Comparison of ENCODE assay signal across 8 cellular contexts in genomic region chr10:116741391-116742351, GRCh38. TPM values are rescaled to one million over a fixed set of nuclear protein-coding genes. Genes with fewer than 3 reads are reported as not detected.
DNase-seq lines count a peak whose midpoint lies in the region; ATAC-seq and TF ChIP-seq lines count a peak whose summit lies in the region.

No MANE protein-coding gene starts in this region.

- H3K4me1 ChIP-seq in ACC112 (ENCODE audit: control insufficient read depth, insufficient read depth, low read length, unreplicated experiment) (no peaks in the 10 kb centered on the region), IMR-90 (ENCODE audit: control insufficient read depth, insufficient read depth, low read length) (peaks cover 4% of the 10 kb centered on the region; the same call in 1 of the 2 replicates), muscle layer of duodenum (ENCODE audit: control insufficient read depth in 1 of 2, insufficient read depth in 2 of 2, low read length in 2 of 2) (peaks cover 3 to 10% of the 10 kb centered on the region in 2 donors)
- peaks cover 13% of the 10 kb centered on the region for H3K4me1 ChIP-seq in effector memory CD4-positive, alpha-beta T cell (ENCODE audit: control insufficient read depth, insufficient read depth, low read length, poor library complexity, severe bottlenecking)

- H3K79me2 ChIP-seq in ACC112 (ENCODE audit: control insufficient read depth, insufficient read depth, low read length, unreplicated experiment): no peaks in the 10 kb centered on the region

- peak overlapping the region; percentile 69 for H2BK5ac ChIP-seq in IMR-90 (ENCODE audit: low read depth, low read length, poor library complexity, severe bottlenecking)

- TF ChIP-seq POLR2A in IMR-90 (IDR thresholded peaks at IDR 0.05; ENCODE audit: low read depth, low read length): no peak

- no peak overlapping the region for H2BK15ac ChIP-seq in IMR-90 (ENCODE audit: low read depth, low read length)

- H2BK20ac ChIP-seq in IMR-90 (ENCODE audit: low read depth, low read length): no peak overlapping the region

- peak overlapping the region; percentile 88 for H2AK9ac ChIP-seq in IMR-90 (replicated peaks; ENCODE audit: low read depth, low read length, poor library complexity)

- intact Hi-C loops in IMR-90 (cut with micrococcal nuclease): loop anchor here (1.0 to 5.0 kb wide), 3 partner anchors 47 to 1784 kb away; no protein-coding TSS in a partner anchor

- POLR2A ChIA-PET in IMR-90 (lab: Charles Lee; ENCODE audit: unreplicated experiment): no interaction called here

- peak overlapping the region; percentile 72 for H2AFZ ChIP-seq in ACC112 (ENCODE audit: low read length, unreplicated experiment)
- peak overlapping the region; percentile 96 for H2AFZ ChIP-seq in IMR-90 (replicated peaks; ENCODE audit: low read length, poor library complexity)

- peak overlapping the region; percentile 42; the same call in 1 of the 2 replicates for H3K23ac ChIP-seq in IMR-90 (ENCODE audit: low read depth, low read length)

- no peak overlapping the region for H3K14ac ChIP-seq in IMR-90 (replicated peaks; ENCODE audit: low read depth, low read length)

- ATAC-seq in GM19372 (IDR thresholded peaks at IDR 0.05; ENCODE audit: low read depth, unreplicated experiment) (peak; percentile 7), IMR-90 (ENCODE audit: low read depth) (peak; percentile 19)

- dilution Hi-C loops in IMR-90 (cut with HindIII; ENCODE audit: low sequenced_read_pairs, unreplicated experiment): no loop called here

- no peak overlapping the region for H4K8ac ChIP-seq in IMR-90 (ENCODE audit: low read depth in 2 of 2, low read length in 2 of 2)

- peaks cover 12% of the 10 kb centered on the region for H3K9me1 ChIP-seq in IMR-90 (ENCODE audit: insufficient read depth, low read length)

- no peak for TF ChIP-seq RAD21 in IMR-90 (IDR thresholded peaks at IDR 0.05; ENCODE audit: low read length)

- H3K27me3 ChIP-seq in ACC112 (ENCODE audit: insufficient read depth, low read length) (peaks cover 8% of the 10 kb centered on the region; the same call in 1 of the 2 replicates), IMR-90 (ENCODE audit: control insufficient read depth, insufficient read depth, low read length) (no peaks in the 10 kb centered on the region), muscle layer of duodenum (ENCODE audit: low read depth, low read length) (peaks cover 4% of the 10 kb centered on the region)
- peaks cover 39% of the 10 kb centered on the region for H3K27me3 ChIP-seq in effector memory CD4-positive, alpha-beta T cell (replicated peaks; ENCODE audit: control insufficient read depth, insufficient read depth, low read length, poor library complexity, severe bottlenecking)

- peak overlapping the region; percentile 72 for H3K9ac ChIP-seq in IMR-90 (ENCODE audit: low read depth, low read length)

- no peaks in the 10 kb centered on the region for H4K20me1 ChIP-seq in IMR-90 (ENCODE audit: insufficient read depth, low read length)

- peak overlapping the region; percentile 77 for H3K4me3 ChIP-seq in ACC112 (ENCODE audit: low read depth, low read length)
- H3K4me3 ChIP-seq in IMR-90 (ENCODE audit: insufficient read depth, low read depth, low read length): peak overlapping the region; percentile 100
- peak overlapping the region; percentile 48 for H3K4me3 ChIP-seq in effector memory CD4-positive, alpha-beta T cell (ENCODE audit: insufficient read depth, low read depth, low read length, poor library complexity, severe bottlenecking)
- peak overlapping the region; percentile 52 to 85 for H3K4me3 ChIP-seq in muscle layer of duodenum (ENCODE audit: low read depth in 1 of 2, low read length in 2 of 2)

- H3K18ac ChIP-seq in IMR-90 (ENCODE audit: low read depth, low read length): no peak overlapping the region

- peaks cover 32 to 50% of the 10 kb centered on the region in 2 experiments for H3K79me1 ChIP-seq in IMR-90 (ENCODE audit: low read depth in 1 of 2, low read length in 2 of 2)

- TF ChIP-seq CTCF in IMR-90 (conservative IDR thresholded peaks at IDR 0.05; ENCODE audit: low read depth, low read length): 0 out of 2 replicates have a peak, but pooled peaks have one; percentile 5

- in situ Hi-C loops in IMR-90 (cut with MboI; ENCODE audit: low sequenced_read_pairs): no loop called here

- H3K36me3 ChIP-seq in ACC112 (ENCODE audit: insufficient read depth, low read length) (no peaks in the 10 kb centered on the region), IMR-90 (ENCODE audit: control insufficient read depth, insufficient read depth, low read length) (no peaks in the 10 kb centered on the region), muscle layer of duodenum (ENCODE audit: control insufficient read depth in 1 of 2, insufficient read depth in 2 of 2, low read length in 2 of 2) (no peaks in the 10 kb centered on the region)
- no peaks in the 10 kb centered on the region for H3K36me3 ChIP-seq in effector memory CD4-positive, alpha-beta T cell (ENCODE audit: control insufficient read depth, insufficient read depth, low read length)

- CTCF ChIA-PET in IMR-90 (lab: Yijun Ruan, JAX): interaction anchor here (0.6 kb wide), 1 partner anchor 1943 kb away, joined by 4 read pairs; no protein-coding TSS in a partner anchor

- WGBS in IMR-90 (ENCODE audit: extremely low coverage in 2 of 2, insufficient read length in 1 of 2), 2 experiments: 5% methylated on average over 40 of the region's 93 CpGs; no CpG with 5 or more reads in 1 of the 2 experiments

- H2BK120ac ChIP-seq in IMR-90 (ENCODE audit: low read depth, low read length): no peak overlapping the region

- peak overlapping the region; percentile 23; the same call in 1 of the 2 replicates for H3K4ac ChIP-seq in IMR-90 (ENCODE audit: low read depth, low read length)

- no peak overlapping the region for H3K56ac ChIP-seq in IMR-90 (ENCODE audit: extremely low read depth, insufficient read depth, low read length)

- no peak overlapping the region for H4K5ac ChIP-seq in IMR-90 (ENCODE audit: low read depth, low read length)

- DNase-seq in IMR-90: no peak
- DNase-seq in effector memory CD4-positive, alpha-beta T cell: no peak
- no peak for DNase-seq in NCI-H2196 (lab: John Stamatoyannopoulos, UW; ENCODE audit: unreplicated experiment)
- DNase-seq in stimulated activated CD4-positive, alpha-beta T cell treated with anti-CD3 and anti-CD28 coated beads, Interleukin-2, amount 100 ng/mL, for 24 hours: no peak
- DNase-seq in activated CD4-positive, alpha-beta T cell treated with anti-CD3 and anti-CD28 coated beads, Interleukin-2, amount 50 U/mL, for 4 hours: no peak

- H3K27ac ChIP-seq in ACC112 (ENCODE audit: low read depth, low read length): no peak overlapping the region
- peak overlapping the region; percentile 71; the same call in 1 of the 2 replicates for H3K27ac ChIP-seq in IMR-90 (ENCODE audit: insufficient read depth, low read length)
- no peak overlapping the region for H3K27ac ChIP-seq in effector memory CD4-positive, alpha-beta T cell (ENCODE audit: insufficient read depth, low read length, poor library complexity, severe bottlenecking)
- H3K27ac ChIP-seq in muscle layer of duodenum (ENCODE audit: low read length): no peak overlapping the region

- no peak overlapping the region for H2AK5ac ChIP-seq in IMR-90 (ENCODE audit: low read depth, low read length)

- H4K91ac ChIP-seq in IMR-90 (ENCODE audit: insufficient read depth, low read depth, low read length): no peak overlapping the region

- H3K4me2 ChIP-seq in IMR-90 (ENCODE audit: low read depth, low read length): peak overlapping the region; percentile 81

- H3K9me3 ChIP-seq in IMR-90 (ENCODE audit: control insufficient read depth, insufficient read depth, low read length) (no peaks in the 10 kb centered on the region), muscle layer of duodenum (ENCODE audit: control insufficient read depth in 1 of 2, low read length in 2 of 2) (no peaks in the 10 kb centered on the region)
- H3K9me3 ChIP-seq in effector memory CD4-positive, alpha-beta T cell (ENCODE audit: control insufficient read depth, low read length): no peaks in the 10 kb centered on the region

- BruUV-seq in IMR-90 (replicated peaks; lab: Mats Ljungman, UMichigan): no TSS peak

TF ChIP-seq in IMR-90, 13 proteins besides CTCF, POLR2A, EP300 and RAD21:
- 0 out of 2 replicates have a peak, but pooled peaks have one; percentile 1 for TF ChIP-seq MXI1 (IDR thresholded peaks at IDR 0.05; ENCODE audit: borderline replicate concordance, low read depth, low read length)
- TF ChIP-seq USF2 (IDR thresholded peaks at IDR 0.05; ENCODE audit: low read depth, low read length): peak; percentile 2; the same call in 1 of the 2 replicates
- TF ChIP-seq RCOR1 (IDR thresholded peaks at IDR 0.05; ENCODE audit: insufficient replicate concordance, low read length): no peak
- no peak for TF ChIP-seq SMC3 (IDR thresholded peaks at IDR 0.05; ENCODE audit: low read depth, low read length)
- TF ChIP-seq NFE2L2 (IDR thresholded peaks at IDR 0.05; ENCODE audit: low read depth, low read length): no peak

RNA-seq across cellular contexts. Expression of gene HSPA12A, which starts 0.7 kb away (rescaled TPM):
- total RNA-seq in IMR-90 (2012; rRNA removed): 16.1 and 18.6 TPM in 2 replicates
- 14.6 and 16.7 TPM in 2 replicates for polyA plus RNA-seq in IMR-90 (2012; rRNA removed)
- polyA plus RNA-seq in IMR-90 (2012; cell fraction: cytosol; rRNA removed): 6.6 and 6.9 TPM in 2 replicates
- 34.4 and 57.2 TPM in 2 replicates for polyA plus RNA-seq in IMR-90 (2012; cell fraction: nucleus; rRNA removed; ENCODE audit: low replicate concordance)

Comparison
In these comparisons a context has a peak if more than half of its experiments do, and no peak if none do; other contexts are left out.
1. H3K4me3 ChIP-seq: peak in every context shown above with its lines; median percentile 100 in IMR-90; 77 in ACC112; 68 in muscle layer of duodenum; 48 in effector memory CD4-positive, alpha-beta T cell.